In genomic region chr14:81385824-81386223, GRCh38 we compare ENCODE assay signal across 17 cellular contexts. TPM values are rescaled to one million over a fixed set of nuclear protein-coding genes. Genes with fewer than 3 reads are reported as not detected.
A peak's percentile ranks its signal among the peaks of the same experiment; 100 is the strongest.
DNase-seq lines count a peak whose midpoint lies in the region; ATAC-seq and TF ChIP-seq lines count a peak whose summit lies in the region.
"Had no signal": no experiment of that assay in that cellular context is flagged by ENCODE, and none has a peak within 500 bp of the region (broad histone marks: within the 10 kb centered on the region; RNA-seq: fewer than 3 reads in every experiment).

No MANE protein-coding gene starts in this region.

- POLR2A ChIA-PET in RWPE1 (lab: Yijun Ruan, JAX; ENCODE audit: low non-redundant PET), result no interaction called here

- H3K27me3 ChIP-seq in layer of hippocampus (ENCODE audit: control insufficient read depth, insufficient read depth, low read length), result no peaks in the 10 kb centered on the region

- no peak overlapping the region for H3K27ac Mint-ChIP-seq in activated CD4-positive, alpha-beta T cell treated with anti-CD3 and anti-CD28 coated beads, Interleukin-2, amount 10 ng/mL, durations not matched to agents 24 days and 14 days
- H3K27ac Mint-ChIP-seq: CD14-positive monocyte had no signal

- no peak for TF ChIP-seq CTCF in RWPE1 (conservative IDR thresholded peaks at IDR 0.05; ENCODE audit: low read depth)

- H3K27ac ChIP-seq in RWPE1 (peak overlapping the region; percentile 73), layer of hippocampus (ENCODE audit: low read depth, low read length) (peak overlapping the region; percentile 9)

- DNase-seq in DMS 273 (lab: John Stamatoyannopoulos, UW; ENCODE audit: unreplicated experiment) (peak; percentile 51), RWPE1 (ENCODE audit: low spot score) (no peak), retina (peak; percentile 68), SK-N-DZ (ENCODE audit: low spot score) (no peak)
- no peak for DNase-seq in activated effector memory CD4-positive, alpha-beta T cell treated with Interleukin-2 at 50 U/mL for 16 hours
- DNase-seq in activated CD4-positive, alpha-beta T cell treated with anti-CD3 and anti-CD28 coated beads, Interleukin-2, amount 10 ng/mL, durations not matched to agents 24 days and 14 days, result no peak
- DNase-seq: 8988T, KG1, MV-4-11, NCI-H187 treated with DMSO at 0.1 percent for 48 hours, NCI-H510A treated with DMSO at 0.1 percent for 48 hours, RPMI8226 had no signal

- H3K36me3 Mint-ChIP-seq in activated CD4-positive, alpha-beta T cell treated with anti-CD3 and anti-CD28 coated beads, Interleukin-2, amount 10 ng/mL, durations not matched to agents 24 days and 14 days (ENCODE audit: low read depth), result no peaks in the 10 kb centered on the region

- peaks cover 2% of the 10 kb centered on the region for H3K27me3 Mint-ChIP-seq in activated CD4-positive, alpha-beta T cell treated with anti-CD3 and anti-CD28 coated beads, Interleukin-2, amount 10 ng/mL, durations not matched to agents 24 days and 14 days

- H3K4me1 Mint-ChIP-seq in activated CD4-positive, alpha-beta T cell treated with anti-CD3 and anti-CD28 coated beads, Interleukin-2, amount 10 ng/mL, durations not matched to agents 24 days and 14 days, result no peaks in the 10 kb centered on the region

- CTCF ChIA-PET in RWPE1 (lab: Yijun Ruan, JAX), result interaction anchor here (0.9 kb wide), 2 partner anchors 21 to 116 kb away, joined by 3 read pairs; no protein-coding TSS in a partner anchor

- ATAC-seq in GM21825 (IDR thresholded peaks at IDR 0.05; ENCODE audit: unreplicated experiment), result no peak
- ATAC-seq: HepG2 had no signal

- intact Hi-C loops in activated CD4-positive, alpha-beta T cell treated with anti-CD3 and anti-CD28 coated beads, Interleukin-2, amount 10 ng/mL, durations not matched to agents 24 days and 14 days (cut with micrococcal nuclease), result no loop called here

- no peaks in the 10 kb centered on the region for H3K9me3 Mint-ChIP-seq in activated CD4-positive, alpha-beta T cell treated with anti-CD3 and anti-CD28 coated beads, Interleukin-2, amount 10 ng/mL, durations not matched to agents 24 days and 14 days

- H3K4me3 Mint-ChIP-seq in activated CD4-positive, alpha-beta T cell treated with anti-CD3 and anti-CD28 coated beads, Interleukin-2, amount 10 ng/mL, durations not matched to agents 24 days and 14 days, result no peak overlapping the region
- H3K4me3 Mint-ChIP-seq: CD14-positive monocyte had no signal

RNA-seq across cellular contexts. Expression of gene STON2, which starts 14.3 kb away (rescaled TPM):
- 11.4 and 14.4 TPM in 2 replicates for polyA plus RNA-seq in SK-N-DZ (2014; cell fraction: cytosol; rRNA removed)
- 7.1 and 10.5 TPM in 2 replicates for polyA plus RNA-seq in SK-N-DZ (2014; cell fraction: nucleus; rRNA removed)
- total RNA-seq in activated CD4-positive, alpha-beta T cell treated with anti-CD3 and anti-CD28 coated beads, Interleukin-2, amount 10 ng/mL, durations not matched to agents 24 days and 14 days, result 0.14 and 0.30 TPM in 2 replicates
- polyA plus RNA-seq: AG04450 had no signal

Comparison
In these comparisons a context has a peak if more than half of its experiments do, and no peak if none do; other contexts are left out.
1. DNase-seq: peak in DMS 273 (single experiment) and retina (single experiment); none in RWPE1 (single experiment), SK-N-DZ (single experiment), activated effector memory CD4-positive, alpha-beta T cell treated with Interleukin-2 at 50 U/mL for 16 hours (single experiment) and activated CD4-positive, alpha-beta T cell treated with anti-CD3 and anti-CD28 coated beads, Interleukin-2, amount 10 ng/mL, durations not matched to agents 24 days and 14 days (single experiment).